Comparison of ENCODE assay signal across 28 cellular contexts in genomic region chr6:101765281-101765680, GRCh38.
"Had no signal": no experiment of that assay in that cellular context is flagged by ENCODE, and none has a peak within 500 bp of the region (broad histone marks: within the 10 kb centered on the region; RNA-seq: fewer than 3 reads in every experiment).

No MANE protein-coding gene starts in this region.

- H3K4me3 ChIP-seq: colonic mucosa, coronary artery, dorsolateral prefrontal cortex, esophagus muscularis mucosa, esophagus squamous epithelium, gastrocnemius medialis, gastroesophageal sphincter, heart left ventricle, heart right ventricle had no signal

- ATAC-seq: effector memory CD8-positive, alpha-beta T cell; esophagus mucosa; foreskin keratinocyte; gastrocnemius medialis; gastroesophageal sphincter; heart left ventricle; heart right ventricle had no signal

- H3K4me1 ChIP-seq: colonic mucosa, esophagus muscularis mucosa, gastrocnemius medialis, gastroesophageal sphincter had no signal

- H3K27me3 Mint-ChIP-seq: dendritic cell treated with granulocyte-macrophage colony-stimulating factor and Interleukin-4, amounts not matched to agents 40 ng/mL and 50 ng/mL, for 4 days; effector memory CD8-positive, alpha-beta T cell had no signal

- FAIRE-seq: colon, endothelial cell of umbilical vein, frontal cortex had no signal

- H3K27me3 ChIP-seq: colonic mucosa, dorsolateral prefrontal cortex, esophagus muscularis mucosa, esophagus squamous epithelium, foreskin keratinocyte, gastrocnemius medialis, gastroesophageal sphincter, heart left ventricle, heart right ventricle had no signal

- H3K27ac Mint-ChIP-seq: dendritic cell treated with granulocyte-macrophage colony-stimulating factor and Interleukin-4, amounts not matched to agents 40 ng/mL and 50 ng/mL, for 4 days; effector memory CD8-positive, alpha-beta T cell; endodermal cell had no signal

- DNase-seq: colonic mucosa; cortex of kidney; dermis blood vessel endothelial cell; dorsolateral prefrontal cortex; effector CD4-positive, alpha-beta T cell; effector CD8-positive, alpha-beta T cell; effector memory CD4-positive, alpha-beta T cell; effector memory CD8-positive, alpha-beta T cell; endodermal cell; erythroblast; esophagus squamous epithelium; foreskin fibroblast; foreskin keratinocyte; foreskin melanocyte; gastrocnemius medialis; glutamatergic neuron; head of caudate nucleus; heart left ventricle; heart right ventricle had no signal

- H3K9me3 Mint-ChIP-seq: effector memory CD8-positive, alpha-beta T cell; endodermal cell had no signal

- H3K9me3 ChIP-seq: colonic mucosa, esophagus muscularis mucosa, esophagus squamous epithelium, gastrocnemius medialis, gastroesophageal sphincter, heart left ventricle had no signal

- H3K36me3 ChIP-seq: colonic mucosa, esophagus muscularis mucosa, esophagus squamous epithelium, gastrocnemius medialis, gastroesophageal sphincter, heart left ventricle, heart right ventricle had no signal

- H3K4me3 Mint-ChIP-seq: dendritic cell treated with granulocyte-macrophage colony-stimulating factor and Interleukin-4, amounts not matched to agents 40 ng/mL and 50 ng/mL, for 4 days; effector memory CD8-positive, alpha-beta T cell; endodermal cell had no signal

- H3K27ac ChIP-seq: colonic mucosa, coronary artery, dorsolateral prefrontal cortex, epithelial cell of prostate, esophagus muscularis mucosa, esophagus squamous epithelium, foreskin keratinocyte, gastrocnemius medialis, gastroesophageal sphincter, heart left ventricle, heart right ventricle had no signal
